In the genomic region with DNA sequence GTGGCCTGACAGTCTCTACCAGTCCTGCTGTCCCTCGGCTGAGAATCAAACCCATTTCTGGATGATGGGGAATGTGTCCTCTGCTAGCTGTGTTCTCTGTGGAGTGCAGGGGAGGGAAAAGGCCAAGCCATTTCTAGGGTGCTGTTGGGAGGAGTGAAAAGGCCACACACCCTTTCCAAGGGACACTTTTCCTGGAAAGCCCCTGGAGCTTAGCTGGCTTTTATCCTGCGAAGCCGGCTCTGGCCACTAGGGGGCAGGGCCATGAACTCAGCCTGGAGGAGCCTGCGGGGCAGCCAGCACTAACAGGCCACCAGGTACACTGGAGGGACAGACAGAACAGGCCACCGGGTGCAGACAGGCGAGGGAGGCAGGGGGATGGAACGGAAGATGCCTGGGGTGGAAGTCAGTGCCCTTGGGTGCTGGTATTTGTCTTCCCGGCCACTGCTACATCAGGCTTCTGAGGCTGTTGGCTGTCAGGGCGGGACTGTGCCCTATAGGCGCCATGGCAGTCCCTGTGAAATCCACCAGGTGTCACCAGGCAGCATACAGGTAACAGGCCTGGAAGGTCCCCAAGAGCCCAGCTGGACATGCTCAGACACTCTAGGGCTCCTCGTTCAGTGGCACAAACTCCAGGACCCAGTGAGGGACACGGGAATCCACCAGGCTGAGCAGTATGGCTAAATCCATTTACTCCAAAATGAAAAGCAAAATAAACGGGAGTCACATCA, we compare ENCODE assay signal across 8 cellular contexts. TPM values are rescaled to one million over a fixed set of nuclear protein-coding genes. Genes with fewer than 3 reads are reported as not detected.
A peak's percentile ranks its signal among the peaks of the same experiment; 100 is the strongest.
DNase-seq lines count a peak whose midpoint lies in the region; ATAC-seq, FAIRE-seq and TF ChIP-seq lines count a peak whose summit lies in the region.
"Not testable (repeated sequence)": the region's sequence is repeated elsewhere in the genome, so short reads cannot be mapped to it uniquely, and the experiment has no call there.

No MANE protein-coding gene starts in this region.

- H4K20me1 ChIP-seq in H9 (ENCODE audit: control insufficient read depth, insufficient read depth, insufficient read length), result not testable (repeated sequence)

- TF ChIP-seq CTCF in D721Med (IDR thresholded peaks at IDR 0.05; ENCODE audit: insufficient read depth, missing control alignments), result peak; percentile 22
- peak; percentile 68 for TF ChIP-seq CTCF in H9 (conservative IDR thresholded peaks at IDR 0.05)
- TF ChIP-seq CTCF in RWPE2 (IDR thresholded peaks at IDR 0.05; ENCODE audit: poor library complexity, severe bottlenecking), result peak; percentile 74
- peak; percentile 20 for TF ChIP-seq CTCF in kidney epithelial cell (IDR thresholded peaks at IDR 0.05; ENCODE audit: insufficient read depth, low read length, poor library complexity, severe bottlenecking)
- peak in 3 of 4 experiments; percentile 24 to 58 (median 52) for TF ChIP-seq CTCF in sigmoid colon (IDR thresholded peaks at IDR 0.05)

- not testable (repeated sequence) for H3K27ac ChIP-seq in H9 (ENCODE audit: insufficient read length, low read depth, low read length); RWPE2 (ENCODE audit: poor library complexity, severe bottlenecking); sigmoid colon

- H3K27ac Mint-ChIP-seq in H9, result not testable (repeated sequence)

- not testable (repeated sequence) for H2BK120ac ChIP-seq in H9 (ENCODE audit: low read depth, low read length, poor library complexity, severe bottlenecking)

- not testable (repeated sequence) for H4K8ac ChIP-seq in H9 (replicated peaks; ENCODE audit: insufficient read length, low read depth, low read length)

- not testable (repeated sequence) for TF ChIP-seq POLR2A in sigmoid colon (IDR thresholded peaks at IDR 0.05)

- H3K4me2 ChIP-seq in H9 (ENCODE audit: insufficient read depth, insufficient read length, low read length), result not testable (repeated sequence)

- not testable (repeated sequence) for H2BK15ac ChIP-seq in H9 (ENCODE audit: low read depth, low read length)

- H2BK12ac ChIP-seq in H9 (ENCODE audit: insufficient read length, low read depth, low read length), result not testable (repeated sequence)

- not testable (repeated sequence) for H3K79me2 ChIP-seq in H9 (ENCODE audit: insufficient read depth, low read length)

- not testable (repeated sequence) for H3K9me3 Mint-ChIP-seq in H9

- not testable (repeated sequence) for H2BK20ac ChIP-seq in H9 (ENCODE audit: low read depth, low read length, poor library complexity, severe bottlenecking)

- no CpG with 5 or more reads among the region's 13 CpGs for WGBS in H9 (ENCODE audit: extremely low coverage, insufficient read length, low lambda C conversion rate)
- WGBS in sigmoid colon, 2 donors, result 16 to 24% methylated on average over 7 to 8 of the region's 13 CpGs

- FAIRE-seq in D721Med (lab: Jason Lieb, UNC), result not testable (repeated sequence)

- DNase-seq in D721Med (ENCODE audit: insufficient read length, low spot score); H9; RWPE2 (ENCODE audit: low spot score); kidney epithelial cell (ENCODE audit: low read depth): not testable (repeated sequence)
- DNase-seq in activated T-cell treated with anti-CD3 and anti-CD28 coated beads for 48 hours (ENCODE audit: low read depth) (peak; percentile 43), sigmoid colon (peak; percentile 61)
- DNase-seq in central memory CD4-positive, alpha-beta T cell, result peak; percentile 55
- peak; percentile 59 for DNase-seq in stimulated activated naive CD8-positive, alpha-beta T cell treated with anti-CD3 and anti-CD28 coated beads, Interleukin-15, Interleukin-2, amounts not matched to agents 100 U/mL and 50 U/mL, for 24 hours

- not testable (repeated sequence) for H3K4me3 ChIP-seq in RWPE2 (ENCODE audit: severe bottlenecking); kidney epithelial cell (ENCODE audit: low read depth, low read length); sigmoid colon

- not testable (repeated sequence) for H3K23ac ChIP-seq in H9 (ENCODE audit: insufficient read length, low read depth, low read length)

- not testable (repeated sequence) for TF ChIP-seq EP300 in sigmoid colon (IDR thresholded peaks at IDR 0.05)

- not testable (repeated sequence) for H3K18ac ChIP-seq in H9 (ENCODE audit: insufficient read length, low read depth, low read length)

- not testable (repeated sequence) for H3K9ac ChIP-seq in H9 (ENCODE audit: extremely low read depth, insufficient read length, low read length)

- H3K79me1 ChIP-seq in H9 (ENCODE audit: insufficient read depth, low read depth, low read length, poor library complexity, severe bottlenecking), result not testable (repeated sequence)

- not testable (repeated sequence) for H4K5ac ChIP-seq in H9 (ENCODE audit: insufficient read length, low read depth, low read length)

- not testable (repeated sequence) for H3K36me3 ChIP-seq in RWPE2 (ENCODE audit: low read depth); kidney epithelial cell (ENCODE audit: control insufficient read depth, insufficient read depth, low read length); sigmoid colon

- H2BK5ac ChIP-seq in H9 (ENCODE audit: insufficient read length, low read length), result not testable (repeated sequence)

- H2AK5ac ChIP-seq in H9 (ENCODE audit: insufficient read length, low read length), result not testable (repeated sequence)

- H2AFZ ChIP-seq in H9 (ENCODE audit: low read length), result not testable (repeated sequence)

- H3K4me1 Mint-ChIP-seq in H9, result not testable (repeated sequence)

- not testable (repeated sequence) for H4K91ac ChIP-seq in H9 (ENCODE audit: insufficient read length, low read depth, low read length)

- not testable (repeated sequence) for H3K4me1 ChIP-seq in H9 (ENCODE audit: insufficient read depth, low read length); RWPE2 (ENCODE audit: insufficient read depth, poor library complexity, severe bottlenecking); sigmoid colon

- H3K4me3 Mint-ChIP-seq in H9, result not testable (repeated sequence)

- H3K36me3 Mint-ChIP-seq in H9 (ENCODE audit: insufficient read depth in 1 of 3, low read depth in 3 of 3), result not testable (repeated sequence)

- not testable (repeated sequence) for H3K14ac ChIP-seq in H9 (ENCODE audit: insufficient read depth, low read length)

- not testable (repeated sequence) for H3K27me3 Mint-ChIP-seq in H9 (ENCODE audit: low read depth)

- not testable (repeated sequence) for H3K27me3 ChIP-seq in H9 (ENCODE audit: insufficient read depth, low read length); RWPE2 (ENCODE audit: insufficient read depth, poor library complexity, severe bottlenecking); kidney epithelial cell (ENCODE audit: control insufficient read depth, insufficient read depth, low read length); sigmoid colon

- H3K56ac ChIP-seq in H9 (ENCODE audit: insufficient read length, low read depth, low read length), result not testable (repeated sequence)

- intact Hi-C loops in sigmoid colon (cut with DNase I), result not testable (repeated sequence)

- H3K9me3 ChIP-seq in H9 (ENCODE audit: control insufficient read depth, low read depth, low read length); RWPE2 (ENCODE audit: severe bottlenecking); sigmoid colon: not testable (repeated sequence)

- peak; percentile 96 for ATAC-seq in RWPE2 (ENCODE audit: low read depth)
- peak; percentile 86 for ATAC-seq in stimulated activated naive CD8-positive, alpha-beta T cell treated with anti-CD3 and anti-CD28 coated beads, Interleukin-15, Interleukin-2, amounts not matched to agents 100 U/mL and 50 U/mL, for 24 hours

- not testable (repeated sequence) for H3K23me2 ChIP-seq in H9 (ENCODE audit: insufficient read length, low read depth, low read length, poor library complexity, severe bottlenecking)

- not testable (repeated sequence) for H3T11ph ChIP-seq in H9 (ENCODE audit: low read length)

- not testable (repeated sequence) for H3K4ac ChIP-seq in H9 (ENCODE audit: low read depth, low read length)

RNA-seq across cellular contexts. Expression of a gene that starts 16.5 kb away (rescaled TPM):
- total RNA-seq in H9 (2021) (0.72 and 0.90 TPM in 2 replicates), kidney epithelial cell (not detected in 2 replicates), sigmoid colon (not detected)
- polyA plus RNA-seq in sigmoid colon, result not detected

Comparison
In these comparisons a context has a peak if more than half of its experiments do, and no peak if none do; other contexts are left out.
1. CTCF ChIP-seq: peak in every context shown above with its lines; median percentile 74 in RWPE2; 68 in H9; 52 in sigmoid colon; 22 in D721Med; 20 in kidney epithelial cell.